Comparison of ENCODE assay signal across 11 cellular contexts in the genomic region with DNA sequence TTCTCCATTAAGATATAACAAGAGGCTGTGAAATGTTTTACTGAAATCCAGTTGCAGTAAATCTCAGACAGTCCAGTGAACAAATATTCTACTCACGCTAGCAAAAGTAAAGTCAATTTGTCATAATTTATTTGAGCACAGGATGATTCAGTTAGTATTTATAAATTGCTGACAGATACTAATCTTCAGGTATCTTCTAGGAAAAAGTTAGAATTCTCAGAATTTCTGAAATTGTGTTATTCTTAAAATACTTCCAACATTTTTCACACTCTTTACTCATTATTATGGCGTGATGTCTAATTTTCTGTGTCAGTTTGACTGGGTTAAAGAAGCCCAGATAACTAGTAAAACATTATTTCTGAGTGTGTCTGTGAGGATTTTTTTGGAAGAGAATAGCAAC.
"Had no signal": no experiment of that assay in that cellular context is flagged by ENCODE, and none has a peak within 500 bp of the region (broad histone marks: within the 10 kb centered on the region; RNA-seq: fewer than 3 reads in every experiment).

No MANE protein-coding gene starts in this region.

- DNase-seq: GM23248, GOT3, H7, H9, HCEC 1CT, HFFc6 had no signal

- H3K36me3 ChIP-seq: HAP-1 had no signal

- H3K4me3 ChIP-seq: GM23248, GM23338, HAP-1 had no signal

- H3K9me3 ChIP-seq: HAP-1 had no signal

- FAIRE-seq: H1, H54 had no signal

- H3K27ac ChIP-seq: GM23248 had no signal

- H2AFZ ChIP-seq: GM23248, GM23338 had no signal

- ATAC-seq: GM23338, HCT116 had no signal

- H3K4me2 ChIP-seq: GM23338 had no signal

- H3K9ac ChIP-seq: GM23248 had no signal
